Comparison of ENCODE assay signal across 1 cellular context in the genomic region with DNA sequence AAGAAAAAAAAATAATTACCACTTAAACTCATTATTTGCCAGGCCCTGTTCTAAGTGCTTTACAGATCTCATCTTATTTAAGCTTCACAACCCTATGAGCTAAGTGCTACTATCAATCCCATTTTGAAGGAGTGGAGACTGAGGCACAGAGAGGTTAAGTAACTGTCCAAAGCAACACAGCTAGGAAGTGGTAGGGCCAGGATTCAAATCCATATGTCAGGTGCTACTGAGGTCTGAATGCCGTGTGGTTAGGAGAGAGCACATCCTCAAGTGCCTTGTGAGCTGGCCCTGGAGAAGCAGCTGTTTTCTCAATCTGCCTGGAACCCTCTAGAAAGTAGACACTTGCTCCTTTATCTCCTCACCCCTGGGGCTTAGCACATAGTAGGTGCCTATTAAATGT. TPM values are rescaled to one million over a fixed set of nuclear protein-coding genes. Genes with fewer than 3 reads are reported as not detected.
"Had no signal": no experiment of that assay in that cellular context is flagged by ENCODE, and none has a peak within 500 bp of the region (broad histone marks: within the 10 kb centered on the region; RNA-seq: fewer than 3 reads in every experiment).

No MANE protein-coding gene starts in this region.

RNA-seq across cellular contexts. Expression of gene ABCC6, which starts 11.9 kb away (rescaled TPM):
- total RNA-seq: foreskin keratinocyte had no signal
